Comparison of ENCODE assay signal across 1 cellular context in the genomic region with DNA sequence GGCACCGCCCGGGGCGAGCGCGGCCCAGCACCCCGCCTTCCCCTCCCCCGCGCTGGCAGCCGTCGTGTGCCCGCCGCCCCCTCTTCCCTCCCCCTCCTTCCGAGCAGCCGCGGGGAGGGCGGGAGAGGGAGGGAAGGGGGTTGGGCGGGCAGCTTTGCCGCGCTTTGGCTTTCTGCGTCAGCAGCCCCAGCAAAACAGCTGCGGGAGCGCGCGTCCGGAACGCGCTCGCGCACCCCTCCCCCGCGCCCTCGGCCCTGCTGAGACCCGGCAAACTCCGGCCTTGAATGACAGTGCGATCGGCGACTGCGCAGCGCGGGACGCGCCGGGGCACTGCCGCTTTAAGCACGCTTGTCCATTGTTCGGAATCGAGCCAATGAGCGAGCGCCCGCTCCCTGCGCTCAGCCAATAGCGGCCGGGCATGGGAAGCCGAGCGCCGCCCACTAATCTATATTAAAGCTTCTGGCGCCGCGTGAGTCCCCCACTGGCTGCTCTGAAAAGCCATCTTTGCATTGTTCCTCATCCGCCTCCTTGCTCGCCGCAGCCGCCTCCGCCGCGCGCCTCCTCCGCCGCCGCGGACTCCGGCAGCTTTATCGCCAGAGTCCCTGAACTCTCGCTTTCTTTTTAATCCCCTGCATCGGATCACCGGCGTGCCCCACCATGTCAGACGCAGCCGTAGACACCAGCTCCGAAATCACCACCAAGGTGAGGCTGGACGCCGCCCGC.
TF ChIP-seq lines count a peak whose summit lies in the region.

A gene with protein sequence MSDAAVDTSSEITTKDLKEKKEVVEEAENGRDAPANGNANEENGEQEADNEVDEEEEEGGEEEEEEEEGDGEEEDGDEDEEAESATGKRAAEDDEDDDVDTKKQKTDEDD (plus strand): TSS at position 476 of the 723 bp plus-strand sequence. CDS start 182 bp downstream, at position 658.

TF ChIP-seq in K562, 482 proteins besides CTCF, POLR2A, EP300 and RAD21 (continued from another document and continues in another):
- TF ChIP-seq BHLHE40 (IDR thresholded peaks at IDR 0.05; ENCODE audit: low read length) (peak; percentile 13; the same call in 1 of the 2 replicates), POLR2B (IDR thresholded peaks at IDR 0.05; ENCODE audit: low read depth, partially characterized antibody) (peak; percentile 97), TAF1 (IDR thresholded peaks at IDR 0.05; ENCODE audit: control insufficient read depth, extremely low read depth, insufficient read depth, low read length, severe bottlenecking) (peak; percentile 80), SOX6 (IDR thresholded peaks at IDR 0.05) (peak; percentile 100), ZNF165 (CRISPR knock-in tag; IDR thresholded peaks at IDR 0.05; ENCODE audit: borderline replicate concordance) (no peak), CXXC5 (CRISPR knock-in tag; IDR thresholded peaks at IDR 0.05) (peak; percentile 69), BACH1 (tag; IDR thresholded peaks at IDR 0.05) (no peak), FOXK1 (CRISPR knock-in tag; IDR thresholded peaks at IDR 0.05; ENCODE audit: borderline replicate concordance) (no peak), ATF7 (IDR thresholded peaks at IDR 0.05) (peak; percentile 66), ZNF655 (CRISPR knock-in tag; IDR thresholded peaks at IDR 0.05) (no peak), NFIX (CRISPR knock-in tag; IDR thresholded peaks at IDR 0.05; ENCODE audit: low read depth) (no peak), FOXJ3 (CRISPR knock-in tag; IDR thresholded peaks at IDR 0.05) (no peak), RUNX1 (IDR thresholded peaks at IDR 0.05; ENCODE audit: low read depth) (no peak), MECOM (CRISPR knock-in tag; IDR thresholded peaks at IDR 0.05) (no peak), ELF2 (CRISPR knock-in tag; IDR thresholded peaks at IDR 0.05) (no peak), KLF1 (tag; IDR thresholded peaks at IDR 0.05) (no peak), E2F4 (CRISPR knock-in tag; IDR thresholded peaks at IDR 0.05; ENCODE audit: low read depth) (0 out of 2 replicates have a peak, but pooled peaks have one; percentile 31), YY1 (IDR thresholded peaks at IDR 0.05; ENCODE audit: borderline replicate concordance in 1 of 3, control insufficient read depth in 1 of 3, extremely low read depth in 1 of 3, insufficient read depth in 3 of 3, insufficient read length in 1 of 3, insufficient replicate concordance in 2 of 3, low read depth in 1 of 3, low read length in 2 of 3) (peak in 2 of 3 experiments; percentile 40 to 65), E2F3 (CRISPR knock-in tag; IDR thresholded peaks at IDR 0.05) (0 out of 2 replicates have a peak, but pooled peaks have one; percentile 42), ESRRB (CRISPR knock-in tag; IDR thresholded peaks at IDR 0.05; ENCODE audit: borderline replicate concordance) (no peak), RBM17 (IDR thresholded peaks at IDR 0.05; ENCODE audit: borderline replicate concordance, low read depth, low read length) (no peak), CTCFL (IDR thresholded peaks at IDR 0.05; ENCODE audit: borderline replicate concordance, insufficient read depth, low read depth, low read length, poor library complexity, severe bottlenecking) (no peak), HCFC1 (IDR thresholded peaks at IDR 0.05; ENCODE audit: low read depth, low read length) (peak; percentile 21; the same call in 1 of the 2 replicates), DACH1 (IDR thresholded peaks at IDR 0.05; ENCODE audit: partially characterized antibody) (no peak), SRF (CRISPR knock-in tag; IDR thresholded peaks at IDR 0.05) (peak in 1 of 2 experiments; percentile 47; a peak in 1 of 4 replicates), RNF2 (IDR thresholded peaks at IDR 0.05) (peak; percentile 62; the same call in 1 of the 2 replicates), ZFP1 (CRISPR knock-in tag; IDR thresholded peaks at IDR 0.05) (no peak), CBFA2T3 (IDR thresholded peaks at IDR 0.05) (no peak), HNRNPK (IDR thresholded peaks at IDR 0.05; ENCODE audit: low read depth, low read length, poor library complexity, severe bottlenecking) (no peak), TCF7 (IDR thresholded peaks at IDR 0.05; ENCODE audit: borderline replicate concordance) (no peak)
- TF ChIP-seq, protein P1, sequence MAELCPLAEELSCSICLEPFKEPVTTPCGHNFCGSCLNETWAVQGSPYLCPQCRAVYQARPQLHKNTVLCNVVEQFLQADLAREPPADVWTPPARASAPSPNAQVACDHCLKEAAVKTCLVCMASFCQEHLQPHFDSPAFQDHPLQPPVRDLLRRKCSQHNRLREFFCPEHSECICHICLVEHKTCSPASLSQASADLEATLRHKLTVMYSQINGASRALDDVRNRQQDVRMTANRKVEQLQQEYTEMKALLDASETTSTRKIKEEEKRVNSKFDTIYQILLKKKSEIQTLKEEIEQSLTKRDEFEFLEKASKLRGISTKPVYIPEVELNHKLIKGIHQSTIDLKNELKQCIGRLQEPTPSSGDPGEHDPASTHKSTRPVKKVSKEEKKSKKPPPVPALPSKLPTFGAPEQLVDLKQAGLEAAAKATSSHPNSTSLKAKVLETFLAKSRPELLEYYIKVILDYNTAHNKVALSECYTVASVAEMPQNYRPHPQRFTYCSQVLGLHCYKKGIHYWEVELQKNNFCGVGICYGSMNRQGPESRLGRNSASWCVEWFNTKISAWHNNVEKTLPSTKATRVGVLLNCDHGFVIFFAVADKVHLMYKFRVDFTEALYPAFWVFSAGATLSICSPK (IDR thresholded peaks at IDR 0.05; ENCODE audit: borderline replicate concordance), result no peak
- TF ChIP-seq, protein P2, sequence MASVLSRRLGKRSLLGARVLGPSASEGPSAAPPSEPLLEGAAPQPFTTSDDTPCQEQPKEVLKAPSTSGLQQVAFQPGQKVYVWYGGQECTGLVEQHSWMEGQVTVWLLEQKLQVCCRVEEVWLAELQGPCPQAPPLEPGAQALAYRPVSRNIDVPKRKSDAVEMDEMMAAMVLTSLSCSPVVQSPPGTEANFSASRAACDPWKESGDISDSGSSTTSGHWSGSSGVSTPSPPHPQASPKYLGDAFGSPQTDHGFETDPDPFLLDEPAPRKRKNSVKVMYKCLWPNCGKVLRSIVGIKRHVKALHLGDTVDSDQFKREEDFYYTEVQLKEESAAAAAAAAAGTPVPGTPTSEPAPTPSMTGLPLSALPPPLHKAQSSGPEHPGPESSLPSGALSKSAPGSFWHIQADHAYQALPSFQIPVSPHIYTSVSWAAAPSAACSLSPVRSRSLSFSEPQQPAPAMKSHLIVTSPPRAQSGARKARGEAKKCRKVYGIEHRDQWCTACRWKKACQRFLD (CRISPR knock-in tag; IDR thresholded peaks at IDR 0.05), result 0 out of 2 replicates have a peak, but pooled peaks have one; percentile 1
- TF ChIP-seq, protein P3, sequence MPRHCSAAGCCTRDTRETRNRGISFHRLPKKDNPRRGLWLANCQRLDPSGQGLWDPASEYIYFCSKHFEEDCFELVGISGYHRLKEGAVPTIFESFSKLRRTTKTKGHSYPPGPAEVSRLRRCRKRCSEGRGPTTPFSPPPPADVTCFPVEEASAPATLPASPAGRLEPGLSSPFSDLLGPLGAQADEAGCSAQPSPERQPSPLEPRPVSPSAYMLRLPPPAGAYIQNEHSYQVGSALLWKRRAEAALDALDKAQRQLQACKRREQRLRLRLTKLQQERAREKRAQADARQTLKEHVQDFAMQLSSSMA (CRISPR knock-in tag; IDR thresholded peaks at IDR 0.05), result no peak
- TF ChIP-seq, protein P4, sequence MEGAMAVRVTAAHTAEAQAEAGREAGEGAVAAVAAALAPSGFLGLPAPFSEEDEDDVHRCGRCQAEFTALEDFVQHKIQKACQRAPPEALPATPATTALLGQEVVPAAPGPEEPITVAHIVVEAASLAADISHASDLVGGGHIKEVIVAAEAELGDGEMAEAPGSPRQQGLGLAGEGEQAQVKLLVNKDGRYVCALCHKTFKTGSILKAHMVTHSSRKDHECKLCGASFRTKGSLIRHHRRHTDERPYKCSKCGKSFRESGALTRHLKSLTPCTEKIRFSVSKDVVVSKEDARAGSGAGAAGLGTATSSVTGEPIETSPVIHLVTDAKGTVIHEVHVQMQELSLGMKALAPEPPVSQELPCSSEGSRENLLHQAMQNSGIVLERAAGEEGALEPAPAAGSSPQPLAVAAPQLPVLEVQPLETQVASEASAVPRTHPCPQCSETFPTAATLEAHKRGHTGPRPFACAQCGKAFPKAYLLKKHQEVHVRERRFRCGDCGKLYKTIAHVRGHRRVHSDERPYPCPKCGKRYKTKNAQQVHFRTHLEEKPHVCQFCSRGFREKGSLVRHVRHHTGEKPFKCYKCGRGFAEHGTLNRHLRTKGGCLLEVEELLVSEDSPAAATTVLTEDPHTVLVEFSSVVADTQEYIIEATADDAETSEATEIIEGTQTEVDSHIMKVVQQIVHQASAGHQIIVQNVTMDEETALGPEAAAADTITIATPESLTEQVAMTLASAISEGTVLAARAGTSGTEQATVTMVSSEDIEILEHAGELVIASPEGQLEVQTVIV (CRISPR knock-in tag; IDR thresholded peaks at IDR 0.05; ENCODE audit: borderline replicate concordance), result no peak
- TF ChIP-seq, protein P5, sequence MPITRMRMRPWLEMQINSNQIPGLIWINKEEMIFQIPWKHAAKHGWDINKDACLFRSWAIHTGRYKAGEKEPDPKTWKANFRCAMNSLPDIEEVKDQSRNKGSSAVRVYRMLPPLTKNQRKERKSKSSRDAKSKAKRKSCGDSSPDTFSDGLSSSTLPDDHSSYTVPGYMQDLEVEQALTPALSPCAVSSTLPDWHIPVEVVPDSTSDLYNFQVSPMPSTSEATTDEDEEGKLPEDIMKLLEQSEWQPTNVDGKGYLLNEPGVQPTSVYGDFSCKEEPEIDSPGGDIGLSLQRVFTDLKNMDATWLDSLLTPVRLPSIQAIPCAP (CRISPR knock-in tag; IDR thresholded peaks at IDR 0.05; ENCODE audit: borderline replicate concordance), result no peak
- TF ChIP-seq, protein P6, sequence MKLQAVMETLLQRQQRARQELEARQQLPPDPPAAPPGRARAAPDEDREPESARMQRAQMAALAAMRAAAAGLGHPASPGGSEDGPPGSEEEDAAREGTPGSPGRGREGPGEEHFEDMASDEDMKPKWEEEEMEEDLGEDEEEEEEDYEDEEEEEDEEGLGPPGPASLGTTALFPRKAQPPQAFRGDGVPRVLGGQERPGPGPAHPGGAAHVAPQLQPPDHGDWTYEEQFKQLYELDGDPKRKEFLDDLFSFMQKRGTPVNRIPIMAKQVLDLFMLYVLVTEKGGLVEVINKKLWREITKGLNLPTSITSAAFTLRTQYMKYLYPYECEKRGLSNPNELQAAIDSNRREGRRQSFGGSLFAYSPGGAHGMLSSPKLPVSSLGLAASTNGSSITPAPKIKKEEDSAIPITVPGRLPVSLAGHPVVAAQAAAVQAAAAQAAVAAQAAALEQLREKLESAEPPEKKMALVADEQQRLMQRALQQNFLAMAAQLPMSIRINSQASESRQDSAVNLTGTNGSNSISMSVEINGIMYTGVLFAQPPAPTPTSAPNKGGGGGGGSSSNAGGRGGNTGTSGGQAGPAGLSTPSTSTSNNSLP (IDR thresholded peaks at IDR 0.05; ENCODE audit: borderline replicate concordance, low read depth, low read length), result no peak
- TF ChIP-seq, protein P7, sequence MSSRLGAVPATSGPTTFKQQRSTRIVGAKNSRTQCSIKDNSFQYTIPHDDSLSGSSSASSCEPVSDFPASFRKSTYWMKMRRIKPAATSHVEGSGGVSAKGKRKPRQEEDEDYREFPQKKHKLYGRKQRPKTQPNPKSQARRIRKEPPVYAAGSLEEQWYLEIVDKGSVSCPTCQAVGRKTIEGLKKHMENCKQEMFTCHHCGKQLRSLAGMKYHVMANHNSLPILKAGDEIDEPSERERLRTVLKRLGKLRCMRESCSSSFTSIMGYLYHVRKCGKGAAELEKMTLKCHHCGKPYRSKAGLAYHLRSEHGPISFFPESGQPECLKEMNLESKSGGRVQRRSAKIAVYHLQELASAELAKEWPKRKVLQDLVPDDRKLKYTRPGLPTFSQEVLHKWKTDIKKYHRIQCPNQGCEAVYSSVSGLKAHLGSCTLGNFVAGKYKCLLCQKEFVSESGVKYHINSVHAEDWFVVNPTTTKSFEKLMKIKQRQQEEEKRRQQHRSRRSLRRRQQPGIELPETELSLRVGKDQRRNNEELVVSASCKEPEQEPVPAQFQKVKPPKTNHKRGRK (tag; IDR thresholded peaks at IDR 0.05), result no peak
